In genomic region chrX:125398959-125399440, GRCh38 we compare ENCODE assay signal across 32 cellular contexts.
"Had no signal": no experiment of that assay in that cellular context is flagged by ENCODE, and none has a peak within 500 bp of the region (broad histone marks: within the 10 kb centered on the region; RNA-seq: fewer than 3 reads in every experiment).

No MANE protein-coding gene starts in this region.

- H3K27ac ChIP-seq: body of pancreas, cardiac muscle cell, colonic mucosa, parathyroid adenoma, psoas muscle, sigmoid colon, stomach, thyroid gland, upper lobe of left lung, vagina, VCaP had no signal

- H2AFZ ChIP-seq: parathyroid adenoma had no signal

- H3K36me3 Mint-ChIP-seq: activated naive CD8-positive, alpha-beta T cell; naive thymus-derived CD4-positive, alpha-beta T cell; stimulated activated memory B cell treated with anti-CD40 and anti-IgM and Interleukin-4, amounts not matched to agents 10 μg/mL and 1 μg/mL and 100 μg/mL, for 72 hours had no signal

- H3K79me2 ChIP-seq: parathyroid adenoma had no signal

- DNase-seq: activated CD4-positive, alpha-beta T cell treated with anti-CD3 and anti-CD28 coated beads for 4 hours; activated CD4-positive, alpha-beta T cell treated with anti-CD3 and anti-CD28 coated beads, Interleukin-2, amount 50 U/mL, for 48 hours; activated CD8-positive, alpha-beta memory T cell treated with anti-CD3 and anti-CD28 coated beads for 24 hours; activated effector memory CD4-positive, alpha-beta T cell treated with Interleukin-2 at 50 U/mL for 16 hours; activated naive CD4-positive, alpha-beta T cell treated with Interleukin-2 at 50 U/mL for 16 hours; anterior cingulate cortex; body of pancreas; cerebellar nuclear complex; colonic mucosa; effector CD8-positive, alpha-beta T cell; head of caudate nucleus; hippocampal formation; kidney; midbrain; naive thymus-derived CD4-positive, alpha-beta T cell; occipital lobe; psoas muscle; sigmoid colon; small intestine; stimulated activated CD4-positive, alpha-beta T cell treated with anti-CD3 and anti-CD28 coated beads, Interleukin-4, amount 100 ng/mL, for 4 hours; stimulated activated CD8-positive, alpha-beta memory T cell treated with anti-CD3 and anti-CD28 coated beads, Interleukin-4, amount 100 ng/mL, for 48 hours; stomach; T-helper 17 cell; T1000; thyroid gland; upper lobe of left lung had no signal

- H3K9me3 ChIP-seq: body of pancreas, colonic mucosa, psoas muscle, sigmoid colon, stomach, thyroid gland, upper lobe of left lung, vagina had no signal

- H3K4me1 Mint-ChIP-seq: naive thymus-derived CD4-positive, alpha-beta T cell; stimulated activated memory B cell treated with anti-CD40 and anti-IgM and Interleukin-4, amounts not matched to agents 10 μg/mL and 1 μg/mL and 100 μg/mL, for 72 hours; T-helper 17 cell had no signal

- H3K9me3 Mint-ChIP-seq: stimulated activated memory B cell treated with anti-CD40 and anti-IgM and Interleukin-4, amounts not matched to agents 10 μg/mL and 1 μg/mL and 100 μg/mL, for 72 hours had no signal

- H3K4me1 ChIP-seq: body of pancreas, colonic mucosa, parathyroid adenoma, psoas muscle, sigmoid colon, stomach, thyroid gland, upper lobe of left lung, vagina had no signal

- ATAC-seq: body of pancreas; naive thymus-derived CD4-positive, alpha-beta T cell; psoas muscle; stimulated activated memory B cell treated with anti-CD40 and anti-IgM and Interleukin-4, amounts not matched to agents 10 μg/mL and 1 μg/mL and 100 μg/mL, for 72 hours; T-helper 17 cell had no signal

- H3K36me3 ChIP-seq: cardiac muscle cell, colonic mucosa, sigmoid colon, stomach, thyroid gland, upper lobe of left lung, vagina had no signal

- FAIRE-seq: kidney, small intestine had no signal

- H3K4me3 ChIP-seq: body of pancreas, cardiac muscle cell, colonic mucosa, psoas muscle, sigmoid colon, stomach, thyroid gland, upper lobe of left lung, vagina had no signal

- H3K27me3 ChIP-seq: body of pancreas, cardiac muscle cell, colonic mucosa, sigmoid colon, stomach, thyroid gland, upper lobe of left lung, vagina had no signal

- H3K27me3 Mint-ChIP-seq: activated naive CD8-positive, alpha-beta T cell; naive thymus-derived CD4-positive, alpha-beta T cell; stimulated activated memory B cell treated with anti-CD40 and anti-IgM and Interleukin-4, amounts not matched to agents 10 μg/mL and 1 μg/mL and 100 μg/mL, for 72 hours; T-helper 17 cell had no signal

- H3K27ac Mint-ChIP-seq: activated naive CD8-positive, alpha-beta T cell; naive thymus-derived CD4-positive, alpha-beta T cell; stimulated activated memory B cell treated with anti-CD40 and anti-IgM and Interleukin-4, amounts not matched to agents 10 μg/mL and 1 μg/mL and 100 μg/mL, for 72 hours; T-helper 17 cell had no signal

- H3K4me3 Mint-ChIP-seq: activated naive CD8-positive, alpha-beta T cell; naive thymus-derived CD4-positive, alpha-beta T cell; stimulated activated memory B cell treated with anti-CD40 and anti-IgM and Interleukin-4, amounts not matched to agents 10 μg/mL and 1 μg/mL and 100 μg/mL, for 72 hours; T-helper 17 cell had no signal

- H3K9ac ChIP-seq: parathyroid adenoma had no signal
